22 cellular contexts compared by ENCODE assay signal in genomic region chr1:235402457-235403200, GRCh38. TPM values are rescaled to one million over a fixed set of nuclear protein-coding genes. Genes with fewer than 3 reads are reported as not detected.
A peak's percentile ranks its signal among the peaks of the same experiment; 100 is the strongest.
DNase-seq lines count a peak whose midpoint lies in the region; ATAC-seq, FAIRE-seq and TF ChIP-seq lines count a peak whose summit lies in the region.
"Had no signal": no experiment of that assay in that cellular context is flagged by ENCODE, and none has a peak within 500 bp of the region (broad histone marks: within the 10 kb centered on the region; RNA-seq: fewer than 3 reads in every experiment).

No MANE protein-coding gene starts in this region.

- no peak overlapping the region for H3K9ac ChIP-seq in endodermal cell (ENCODE audit: extremely low read depth, low read length, poor library complexity, severe bottlenecking)

- peaks cover 9% of the 10 kb centered on the region for H3K36me3 ChIP-seq in endodermal cell (ENCODE audit: control insufficient read depth, insufficient read depth, low read length)

- no peaks in the 10 kb centered on the region for H3K4me1 ChIP-seq in endodermal cell (ENCODE audit: control insufficient read depth, insufficient read depth, low read length)
- H3K4me1 ChIP-seq: right atrium auricular region had no signal

- H3K9me3 ChIP-seq in endodermal cell (ENCODE audit: control insufficient read depth, low read length): no peaks in the 10 kb centered on the region
- H3K9me3 ChIP-seq: right atrium auricular region had no signal

- H3K27ac ChIP-seq in endodermal cell (ENCODE audit: low read depth, low read length): no peak overlapping the region
- H3K27ac ChIP-seq: HL-60, right atrium auricular region had no signal

- DNase-seq in D721Med (ENCODE audit: insufficient read length, low spot score) (no peak), LoVo (ENCODE audit: low spot score) (peak; percentile 43), endodermal cell (no peak), myocyte (ENCODE audit: low read depth) (peak; percentile 24), NCI-H1417 treated with DMSO at 0.1 percent for 48 hours (lab: John Stamatoyannopoulos, UW) (no peak), Right ventricle myocardium superior (no peak), GM19238 (ENCODE audit: insufficient read length, low spot score) (no peak), NCI-H146 (lab: John Stamatoyannopoulos, UW) (no peak)
- DNase-seq: activated CD4-positive, CD25-positive, alpha-beta regulatory T cell treated with anti-CD3 and anti-CD28 coated beads, Interleukin-2, amount 50 U/mL, for 72 hours; activated CD8-positive, alpha-beta memory T cell treated with anti-CD3 and anti-CD28 coated beads, Interleukin-2, amount 10 ng/mL, durations not matched to agents 7 days and 5 days; activated gamma-delta T cell treated with Interleukin-2 at 50 U/mL for 16 hours; anterior cingulate cortex; glutamatergic neuron; NCI-H1105; SIG-M5; stimulated activated CD4-positive, alpha-beta T cell treated with anti-CD3 and anti-CD28 coated beads, Interleukin-2, amount 100 ng/mL, for 24 hours; T-helper 2 cell had no signal

- peak; percentile 35 for FAIRE-seq in D721Med (lab: Jason Lieb, UNC)
- FAIRE-seq: GM19239, K562 had no signal

- H3K4me3 ChIP-seq in endodermal cell (ENCODE audit: low read length): no peak overlapping the region
- H3K4me3 ChIP-seq: K562, right atrium auricular region had no signal

- no peaks in the 10 kb centered on the region for H3K27me3 ChIP-seq in endodermal cell (ENCODE audit: control insufficient read depth, insufficient read depth, low read length, poor library complexity, severe bottlenecking)
- H3K27me3 ChIP-seq: right atrium auricular region had no signal

- peaks cover 21% of the 10 kb centered on the region for H3K36me3 Mint-ChIP-seq in endodermal cell (ENCODE audit: low read depth)

- ATAC-seq in Right ventricle myocardium superior (ENCODE audit: poor library complexity): no peak
- ATAC-seq: activated CD8-positive, alpha-beta memory T cell treated with anti-CD3 and anti-CD28 coated beads, Interleukin-2, amount 10 ng/mL, durations not matched to agents 7 days and 5 days; K562 had no signal

- H3K4me1 Mint-ChIP-seq in endodermal cell: peaks cover 2% of the 10 kb centered on the region

- no peaks in the 10 kb centered on the region for H3K9me3 Mint-ChIP-seq in endodermal cell

- TF ChIP-seq CTCF in D721Med (IDR thresholded peaks at IDR 0.05; ENCODE audit: insufficient read depth, missing control alignments) (no peak), endodermal cell (conservative IDR thresholded peaks at IDR 0.05) (no peak)

- no peaks in the 10 kb centered on the region for H3K27me3 Mint-ChIP-seq in endodermal cell (ENCODE audit: insufficient read depth)
- H3K27me3 Mint-ChIP-seq: activated CD8-positive, alpha-beta memory T cell treated with anti-CD3 and anti-CD28 coated beads, Interleukin-2, amount 10 ng/mL, durations not matched to agents 7 days and 5 days had no signal

- intact Hi-C loops in Right ventricle myocardium superior (cut with DNase I): no loop called here

- no peak overlapping the region for H3K4me3 Mint-ChIP-seq in endodermal cell
- H3K4me3 Mint-ChIP-seq: activated CD8-positive, alpha-beta memory T cell treated with anti-CD3 and anti-CD28 coated beads, Interleukin-2, amount 10 ng/mL, durations not matched to agents 7 days and 5 days; neural crest cell had no signal

- peak overlapping the region; percentile 35 for H3K27ac Mint-ChIP-seq in endodermal cell
- H3K27ac Mint-ChIP-seq: activated CD8-positive, alpha-beta memory T cell treated with anti-CD3 and anti-CD28 coated beads, Interleukin-2, amount 10 ng/mL, durations not matched to agents 7 days and 5 days had no signal

- 95% methylated on average over 6 of the region's 7 CpGs for WGBS in endodermal cell (ENCODE audit: insufficient coverage in 1 of 2, insufficient read length in 1 of 2), 2 experiments

RNA-seq across cellular contexts. Expression of gene TBCE, which starts 35.4 kb away (rescaled TPM):
- total RNA-seq in endodermal cell: 10 to 100 TPM; 31.8 to 33.3 TPM
- 31.3 TPM for polyA plus RNA-seq in endodermal cell (2013, experiment 1 of 2)
- polyA plus RNA-seq in endodermal cell (2013, experiment 2 of 2): 23.6 TPM
- 15.6 and 17.0 TPM in 2 replicates for total RNA-seq in myocyte
- polyA plus RNA-seq in myocyte (2012): 22.2 TPM
- 15.7 TPM for total RNA-seq in Right ventricle myocardium superior

Comparison
In these comparisons a context has a peak if more than half of its experiments do, and no peak if none do; other contexts are left out.
1. DNase-seq: peak in LoVo (single experiment) and myocyte (single experiment); none in D721Med (single experiment), endodermal cell (single experiment), NCI-H1417 treated with DMSO at 0.1 percent for 48 hours (single experiment), Right ventricle myocardium superior (single experiment), GM19238 (single experiment) and NCI-H146 (single experiment).